17 cellular contexts compared by ENCODE assay signal in genomic region chr15:67928666-67929065, GRCh38.
A peak's percentile ranks its signal among the peaks of the same experiment; 100 is the strongest.
DNase-seq lines count a peak whose midpoint lies in the region; ATAC-seq and TF ChIP-seq lines count a peak whose summit lies in the region.
"Had no signal": no experiment of that assay in that cellular context is flagged by ENCODE, and none has a peak within 500 bp of the region (broad histone marks: within the 10 kb centered on the region; RNA-seq: fewer than 3 reads in every experiment).

No MANE protein-coding gene starts in this region.

- H3K79me1 ChIP-seq in mesenchymal stem cell (replicated peaks; ENCODE audit: low read length, poor library complexity, severe bottlenecking): no peaks in the 10 kb centered on the region

- H3K27me3 ChIP-seq in left ventricle myocardium inferior (ENCODE audit: low read depth) (no peaks in the 10 kb centered on the region), ascending aorta (no peaks in the 10 kb centered on the region), mesenchymal stem cell (ENCODE audit: control insufficient read depth in 1 of 2, insufficient read depth in 1 of 2, low read length in 2 of 2) (peaks cover 0 to 4% of the 10 kb centered on the region in 2 experiments), thyroid gland (no peaks in the 10 kb centered on the region)
- H3K27me3 ChIP-seq: BLaER1 treated with 17β-estradiol and CSF1 and Interleukin-3, amounts not matched to agents 10 nM and 100 nM; Peyer's patch had no signal

- peak overlapping the region; percentile 51 to 80 for H2BK12ac ChIP-seq in mesenchymal stem cell (ENCODE audit: low read length in 2 of 2)

- H3K4me3 ChIP-seq in left ventricle myocardium inferior (no peak overlapping the region), ascending aorta (no peak overlapping the region), mesenchymal stem cell (ENCODE audit: insufficient read depth in 1 of 2, low read depth in 1 of 2, low read length in 2 of 2) (no peak overlapping the region), thyroid gland (replicated peaks in 1 of 3) (no peak overlapping the region)
- H3K4me3 ChIP-seq: BLaER1 treated with 17β-estradiol and CSF1 and Interleukin-3, amounts not matched to agents 10 nM and 100 nM; GM23338; Peyer's patch had no signal

- no peak overlapping the region for H2AFZ ChIP-seq in mesenchymal stem cell (ENCODE audit: low read depth, low read length)

- H2AK5ac ChIP-seq in mesenchymal stem cell (ENCODE audit: low read length, severe bottlenecking): peak overlapping the region; percentile 10

- H3K4me2 ChIP-seq in mesenchymal stem cell (ENCODE audit: low read length, poor library complexity, severe bottlenecking): no peak overlapping the region
- H3K4me2 ChIP-seq: BLaER1 treated with 17β-estradiol and CSF1 and Interleukin-3, amounts not matched to agents 10 nM and 100 nM; GM23338 had no signal

- no peak for TF ChIP-seq POLR2A in thyroid gland (IDR thresholded peaks at IDR 0.05)

- no peak overlapping the region for H2BK5ac ChIP-seq in mesenchymal stem cell (ENCODE audit: low read depth, low read length, poor library complexity, severe bottlenecking)

- no peak overlapping the region for H3K9ac ChIP-seq in mesenchymal stem cell (ENCODE audit: low read length)
- H3K9ac ChIP-seq: BLaER1 treated with 17β-estradiol and CSF1 and Interleukin-3, amounts not matched to agents 10 nM and 100 nM had no signal

- TF ChIP-seq CTCF in left ventricle myocardium inferior (IDR thresholded peaks at IDR 0.05; ENCODE audit: borderline replicate concordance) (no peak), ascending aorta (IDR thresholded peaks at IDR 0.05) (no peak), thyroid gland (IDR thresholded peaks at IDR 0.05) (no peak)

- peak overlapping the region in 1 of 2 experiments; percentile 24 for H3K4ac ChIP-seq in mesenchymal stem cell (ENCODE audit: low read depth in 1 of 2, low read length in 2 of 2)

- H3K4me1 ChIP-seq in left ventricle myocardium inferior (peaks cover 47% of the 10 kb centered on the region), ascending aorta (peaks cover 5 to 53% of the 10 kb centered on the region in 2 donors), mesenchymal stem cell (ENCODE audit: control insufficient read depth, insufficient read depth, low read depth, low read length) (peaks cover 8% of the 10 kb centered on the region), thyroid gland (peaks cover 51 to 62% of the 10 kb centered on the region in 2 donors)
- H3K4me1 ChIP-seq: Peyer's patch had no signal

- H3K14ac ChIP-seq in mesenchymal stem cell (ENCODE audit: low read length in 2 of 2): peak overlapping the region in 1 of 2 experiments; percentile 22

- ATAC-seq in GM19351 (IDR thresholded peaks at IDR 0.05; ENCODE audit: unreplicated experiment): no peak
- ATAC-seq: GM23338, HCT116 had no signal

- intact Hi-C loops in left ventricle myocardium inferior (cut with micrococcal nuclease): no loop called here
- intact Hi-C loops in cardiac septum (cut with DNase I): no loop called here
- intact Hi-C loops in ascending aorta (cut with DNase I): loop anchor here (2.0 kb wide), 1 partner anchor 14 kb away; no protein-coding TSS in a partner anchor
- intact Hi-C loops in thyroid gland (cut with DNase I): no loop called here

- H2BK120ac ChIP-seq in mesenchymal stem cell (ENCODE audit: low read depth, low read length): peak overlapping the region; percentile 51

- peak overlapping the region; percentile 46 to 72 for H3K18ac ChIP-seq in mesenchymal stem cell (ENCODE audit: low read depth in 1 of 2, low read length in 2 of 2)

- no peak overlapping the region for H4K8ac ChIP-seq in mesenchymal stem cell (ENCODE audit: low read length)

- H3K9me3 ChIP-seq in left ventricle myocardium inferior (replicated peaks) (no peaks in the 10 kb centered on the region), ascending aorta (no peaks in the 10 kb centered on the region), mesenchymal stem cell (ENCODE audit: control insufficient read depth, low read length) (no peaks in the 10 kb centered on the region), thyroid gland (no peaks in the 10 kb centered on the region)
- H3K9me3 ChIP-seq: Peyer's patch had no signal

- H3K27ac ChIP-seq in left ventricle myocardium inferior (replicated peaks) (peak overlapping the region; percentile 89), ascending aorta (peak overlapping the region; percentile 50 to 61), mesenchymal stem cell (ENCODE audit: low read length, poor library complexity, severe bottlenecking) (no peak overlapping the region), thyroid gland (peak overlapping the region; percentile 80 to 89 (median 88))
- H3K27ac ChIP-seq: BLaER1 treated with 17β-estradiol and CSF1 and Interleukin-3, amounts not matched to agents 10 nM and 100 nM; Peyer's patch had no signal

- DNase-seq in left ventricle myocardium inferior (no peak), cardiac septum (ENCODE audit: low spot score) (no peak), ascending aorta (ENCODE audit: low spot score in 2 of 2) (no peak), mesenchymal stem cell (no peak), thyroid gland (no peak)
- DNase-seq in activated effector memory CD4-positive, alpha-beta T cell treated with Interleukin-2 at 50 U/mL for 16 hours: no peak
- DNase-seq in activated naive CD4-positive, alpha-beta T cell treated with anti-CD3 and anti-CD28 coated beads, Interleukin-2, amount 50 U/mL, for 16 hours: no peak
- DNase-seq: GF-D8, NCI-H1436, NCI-H2029 treated with DMSO at 0.1 percent for 48 hours, NCI-H510A, Peyer's patch, SHP77 had no signal

- H3K36me3 ChIP-seq in left ventricle myocardium inferior (no peaks in the 10 kb centered on the region), ascending aorta (no peaks in the 10 kb centered on the region), mesenchymal stem cell (ENCODE audit: control insufficient read depth in 1 of 2, insufficient read depth in 2 of 2, low read depth in 1 of 2, low read length in 2 of 2) (no peaks in the 10 kb centered on the region), thyroid gland (no peaks in the 10 kb centered on the region)
- H3K36me3 ChIP-seq: BLaER1 treated with 17β-estradiol and CSF1 and Interleukin-3, amounts not matched to agents 10 nM and 100 nM; Peyer's patch had no signal

- H2BK15ac ChIP-seq in mesenchymal stem cell (ENCODE audit: low read depth, poor library complexity, severe bottlenecking): no peak overlapping the region

- WGBS in mesenchymal stem cell: 82% methylated on average over 6 of the region's 6 CpGs
- 61 to 67% methylated on average over 4 to 6 of the region's 6 CpGs for WGBS in thyroid gland, 2 donors

- peak overlapping the region; percentile 35 for H4K91ac ChIP-seq in mesenchymal stem cell (ENCODE audit: low read length)

- no peak overlapping the region for H3K23ac ChIP-seq in mesenchymal stem cell (ENCODE audit: low read length in 2 of 2)
